In the genomic region with DNA sequence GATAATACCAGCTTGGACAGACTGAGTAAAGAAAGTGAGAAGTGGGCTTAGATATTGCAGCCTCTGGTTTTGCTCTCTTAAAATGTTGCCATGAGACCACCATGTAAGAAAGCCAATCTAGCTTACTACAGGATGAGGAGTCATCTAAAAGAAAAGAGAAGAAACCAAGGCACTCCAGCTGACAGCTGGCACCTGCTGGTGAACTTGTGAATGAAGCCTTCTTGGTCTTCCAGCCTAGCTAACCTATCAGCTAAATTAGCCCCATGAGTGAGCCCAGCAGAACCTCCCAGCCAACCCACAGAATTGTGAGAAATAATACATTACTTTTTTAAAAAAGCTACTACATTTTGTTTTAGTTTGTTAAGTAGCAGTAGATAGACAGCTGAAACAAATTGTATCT, we compare ENCODE assay signal across 24 cellular contexts.
"Had no signal": no experiment of that assay in that cellular context is flagged by ENCODE, and none has a peak within 500 bp of the region (broad histone marks: within the 10 kb centered on the region; RNA-seq: fewer than 3 reads in every experiment).

No MANE protein-coding gene starts in this region.

- H3K9me3 ChIP-seq: colonic mucosa, gastrocnemius medialis, neutrophil, pancreas, right lobe of liver, suprapubic skin, transverse colon, upper lobe of right lung, uterus had no signal

- DNase-seq: colonic mucosa; effector CD8-positive, alpha-beta T cell; foreskin fibroblast; gastrocnemius medialis; head of caudate nucleus; left ventricle myocardium superior; lower lobe of right lung; natural killer cell; pancreas; right lobe of liver; small intestine; stimulated activated CD4-positive, alpha-beta T cell treated with anti-CD3 and anti-CD28 coated beads, Interleukin-15, amount 100 ng/mL, for 24 hours; stimulated activated CD4-positive, alpha-beta T cell treated with anti-CD3 and anti-CD28 coated beads, Interleukin-2, amount 100 ng/mL, for 48 hours; stimulated activated CD8-positive, alpha-beta memory T cell treated with anti-CD3 and anti-CD28 coated beads, Interleukin-4, amount 100 ng/mL, for 48 hours; stimulated activated naive CD4-positive, alpha-beta T cell; stimulated activated naive CD8-positive, alpha-beta T cell treated with anti-CD3 and anti-CD28 coated beads, Interleukin-15, amount 100 ng/mL, for 72 hours; transverse colon; upper lobe of right lung; uterus had no signal

- H3K27ac ChIP-seq: colonic mucosa, gastrocnemius medialis, lower lobe of right lung, neutrophil, pancreas, right lobe of liver, suprapubic skin, transverse colon, upper lobe of right lung, uterus had no signal

- H3K27me3 Mint-ChIP-seq: dendritic cell treated with granulocyte-macrophage colony-stimulating factor and Interleukin-4, amounts not matched to agents 40 ng/mL and 50 ng/mL, for 4 days had no signal

- H3K4me1 Mint-ChIP-seq: natural killer cell; neural crest cell; stimulated activated naive CD8-positive, alpha-beta T cell treated with anti-CD3 and anti-CD28 coated beads, Interleukin-15, amount 100 ng/mL, for 72 hours had no signal

- H3K4me3 Mint-ChIP-seq: dendritic cell treated with granulocyte-macrophage colony-stimulating factor and Interleukin-4, amounts not matched to agents 40 ng/mL and 50 ng/mL, for 4 days; natural killer cell; neural crest cell; stimulated activated naive CD8-positive, alpha-beta T cell treated with anti-CD3 and anti-CD28 coated beads, Interleukin-15, amount 100 ng/mL, for 72 hours had no signal

- H3K27ac Mint-ChIP-seq: dendritic cell treated with granulocyte-macrophage colony-stimulating factor and Interleukin-4, amounts not matched to agents 40 ng/mL and 50 ng/mL, for 4 days; natural killer cell had no signal

- H3K9me3 Mint-ChIP-seq: dendritic cell treated with granulocyte-macrophage colony-stimulating factor and Interleukin-4, amounts not matched to agents 40 ng/mL and 50 ng/mL, for 4 days; stimulated activated naive CD8-positive, alpha-beta T cell treated with anti-CD3 and anti-CD28 coated beads, Interleukin-15, amount 100 ng/mL, for 72 hours had no signal

- H3K27me3 ChIP-seq: colonic mucosa, gastrocnemius medialis, neutrophil, pancreas, right lobe of liver, suprapubic skin, transverse colon, upper lobe of right lung, uterus had no signal

- H3K4me3 ChIP-seq: colonic mucosa, gastrocnemius medialis, lower lobe of right lung, pancreas, right lobe of liver, suprapubic skin, transverse colon, upper lobe of right lung, uterus had no signal

- H3K4me1 ChIP-seq: colonic mucosa, gastrocnemius medialis, lower lobe of right lung, pancreas, right lobe of liver, suprapubic skin, transverse colon, upper lobe of right lung, uterus had no signal

- H3K36me3 Mint-ChIP-seq: natural killer cell had no signal

- H3K36me3 ChIP-seq: colonic mucosa, gastrocnemius medialis, lower lobe of right lung, neutrophil, pancreas, right lobe of liver, suprapubic skin, transverse colon, upper lobe of right lung, uterus had no signal

- FAIRE-seq: keratinocyte, pancreas, small intestine had no signal
